8 cellular contexts compared by ENCODE assay signal in genomic region chrX:136779346-136779781, GRCh38. TPM values are rescaled to one million over a fixed set of nuclear protein-coding genes. Genes with fewer than 3 reads are reported as not detected.
DNase-seq lines count a peak whose midpoint lies in the region; ATAC-seq and TF ChIP-seq lines count a peak whose summit lies in the region.

No MANE protein-coding gene starts in this region.

- peak overlapping the region; percentile 60 for H3K27ac ChIP-seq in CD8-positive, alpha-beta T cell (ENCODE audit: low read depth, low read length)
- peak overlapping the region; percentile 23 to 45 for H3K27ac ChIP-seq in lung (ENCODE audit: low read depth in 1 of 2, low read length in 1 of 2)

- H3K4me1 ChIP-seq in CD8-positive, alpha-beta T cell (ENCODE audit: insufficient read depth, low read length), result peaks cover 42% of the 10 kb centered on the region
- no peaks in the 10 kb centered on the region for H3K4me1 ChIP-seq in lung (ENCODE audit: control insufficient read depth in 2 of 2, insufficient read depth in 2 of 2, low read length in 2 of 2)

- ATAC-seq in CD8-positive, alpha-beta T cell, result peak; percentile 77
- ATAC-seq in GM21576 (IDR thresholded peaks at IDR 0.05; ENCODE audit: unreplicated experiment), result peak; percentile 50
- no peak for ATAC-seq in lung (ENCODE audit: insufficient read depth, low FRiP score)
- no peak for ATAC-seq in HG03442 (IDR thresholded peaks at IDR 0.05; ENCODE audit: unreplicated experiment)

- H3K27me3 Mint-ChIP-seq in CD8-positive, alpha-beta T cell (ENCODE audit: low read depth), result no peaks in the 10 kb centered on the region

- POLR2A ChIA-PET in CD8-positive, alpha-beta T cell (lab: Charles Lee), result interaction anchor here (0.9 to 4.6 kb wide), 5 partner anchors 9 to 100 kb away, joined by 3 to 27 read pairs (median 3); partner anchors contain the start of gene RBMX

- CTCF ChIA-PET in CD8-positive, alpha-beta T cell (lab: Charles Lee), result interaction anchor here (0.6 kb wide), 1 partner anchor 804 kb away, joined by 3 read pairs; no protein-coding TSS in a partner anchor

- H3K4me1 Mint-ChIP-seq in CD8-positive, alpha-beta T cell (ENCODE audit: low read depth), result peaks cover 76% of the 10 kb centered on the region

- H3K9me3 Mint-ChIP-seq in CD8-positive, alpha-beta T cell, result no peaks in the 10 kb centered on the region

- H3K9me3 ChIP-seq in CD8-positive, alpha-beta T cell (ENCODE audit: low read length), result no peaks in the 10 kb centered on the region
- no peaks in the 10 kb centered on the region for H3K9me3 ChIP-seq in lung (ENCODE audit: control insufficient read depth in 2 of 2, insufficient read depth in 1 of 2, low read length in 1 of 2)

- DNase-seq in CD8-positive, alpha-beta T cell, result peak in 1 of 7 experiments; percentile 22
- no peak for DNase-seq in lung (ENCODE audit: low spot score)
- no peak for DNase-seq in SHP77 treated with DMSO at 0.1 percent for 48 hours (lab: John Stamatoyannopoulos, UW)
- no peak for DNase-seq in NCI-H1417 treated with DMSO at 0.1 percent for 48 hours (lab: John Stamatoyannopoulos, UW)
- no peak for DNase-seq in cerebellar cortex (ENCODE audit: low spot score)

- no peak for TF ChIP-seq CTCF in CD8-positive, alpha-beta T cell (IDR thresholded peaks at IDR 0.05)
- TF ChIP-seq CTCF in lung (IDR thresholded peaks at IDR 0.05; ENCODE audit: control extremely low read depth, extremely low read depth), result no peak

- peak overlapping the region; percentile 96 for H3K27ac Mint-ChIP-seq in CD8-positive, alpha-beta T cell

- peak overlapping the region; percentile 93 for H3K4me3 Mint-ChIP-seq in CD8-positive, alpha-beta T cell

- H3K36me3 Mint-ChIP-seq in CD8-positive, alpha-beta T cell, result peaks cover 26% of the 10 kb centered on the region

- H3K27me3 ChIP-seq in CD8-positive, alpha-beta T cell (ENCODE audit: insufficient read depth, low read length), result no peaks in the 10 kb centered on the region
- H3K27me3 ChIP-seq in lung (ENCODE audit: control insufficient read depth, insufficient read depth), result no peaks in the 10 kb centered on the region

- 27 to 35% methylated on average over 4 of the region's 4 CpGs for WGBS in lung, 2 donors

- peak; percentile 55; the same call in 1 of the 2 replicates for TF ChIP-seq POLR2A in Raji (IDR thresholded peaks at IDR 0.05; ENCODE audit: insufficient read depth, low read depth, low read length)

- no peaks in the 10 kb centered on the region for H3K36me3 ChIP-seq in CD8-positive, alpha-beta T cell (ENCODE audit: insufficient read depth, low read length)
- H3K36me3 ChIP-seq in lung (ENCODE audit: control insufficient read depth in 2 of 2, insufficient read depth in 2 of 2, low read length in 2 of 2), result no peaks in the 10 kb centered on the region

- intact Hi-C loops in CD8-positive, alpha-beta T cell (cut with DNase I, micrococcal nuclease), result loop anchor here in 1 of 2 experiments (2.0 to 5.0 kb wide), 2 partner anchors 67 to 202 kb away; no protein-coding TSS in a partner anchor

- H3K4me3 ChIP-seq in CD8-positive, alpha-beta T cell (ENCODE audit: low read depth, low read length), result peak overlapping the region; percentile 67
- H3K4me3 ChIP-seq in lung, result no peak overlapping the region

RNA-seq across cellular contexts. Expression of gene ARHGEF6, which starts 1.4 kb away (rescaled TPM):
- 10 to 100 TPM; 32.2 to 33.2 TPM for total RNA-seq in CD8-positive, alpha-beta T cell
- 10 to 100 TPM; 19.8 to 22.4 TPM for total RNA-seq in lung
- 10 to 100 TPM in 1 of 2 donors, 1 to 10 TPM in 1; 4.9 to 11.3 TPM for polyA plus RNA-seq in lung

Comparison
In these comparisons a context has a peak if more than half of its experiments do, and no peak if none do; other contexts are left out.
1. ATAC-seq: peak in CD8-positive, alpha-beta T cell (single experiment) and GM21576 (single experiment); none in lung (single experiment) and HG03442 (single experiment).